ENCODE assay signal across 1 cellular context in the genomic region with DNA sequence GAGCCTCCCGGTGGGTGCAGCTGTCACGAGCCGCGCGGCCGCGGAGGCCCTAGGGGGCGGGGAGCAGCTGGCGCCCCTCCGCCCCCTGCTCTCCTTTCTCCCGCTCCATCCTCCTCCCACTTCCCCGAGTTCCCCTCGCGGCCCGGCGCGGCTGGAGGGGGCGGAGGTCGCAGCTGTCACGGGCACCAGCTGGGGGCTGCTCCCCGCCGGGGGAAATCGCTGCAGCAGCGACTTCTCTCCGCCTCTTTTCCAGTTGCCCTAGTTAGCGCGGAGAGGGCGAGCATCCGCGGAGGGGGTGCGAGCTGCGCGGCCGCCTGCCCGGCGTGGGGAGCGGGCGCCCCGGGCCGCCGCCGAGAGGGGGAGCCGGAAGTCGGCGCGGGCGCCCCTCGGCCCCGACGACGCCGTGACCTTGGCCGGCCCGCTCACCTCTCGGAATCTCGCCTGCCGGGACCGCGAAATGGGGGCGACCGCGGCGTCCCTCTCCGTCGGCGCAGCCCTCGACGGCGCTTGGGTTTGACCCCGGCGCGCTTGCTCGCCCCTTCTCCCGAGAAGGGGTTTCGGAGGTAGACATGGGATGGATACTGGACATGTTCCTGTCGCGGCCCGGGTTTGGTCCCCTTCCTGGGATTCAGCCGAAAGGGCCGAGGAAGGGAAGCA.
A peak's percentile ranks its signal among the peaks of the same experiment; 100 is the strongest.
TF ChIP-seq lines count a peak whose summit lies in the region.

No MANE protein-coding gene starts in this region.

TF ChIP-seq in HepG2, 621 proteins besides CTCF, POLR2A, EP300 and RAD21 (continued from another document and continues in another):
- TF ChIP-seq PCBP1 (IDR thresholded peaks at IDR 0.05; ENCODE audit: borderline replicate concordance, low read depth, low read length) (no peak), HNF4G (IDR thresholded peaks at IDR 0.05; ENCODE audit: borderline replicate concordance, low read depth, low read length) (no peak), HNF4G (CRISPR knock-in tag; IDR thresholded peaks at IDR 0.05; ENCODE audit: borderline replicate concordance, low read depth) (no peak), ZNF292 (CRISPR knock-in tag; IDR thresholded peaks at IDR 0.05; ENCODE audit: borderline replicate concordance, low read depth) (no peak), YEATS4 (CRISPR knock-in tag; IDR thresholded peaks at IDR 0.05; ENCODE audit: borderline replicate concordance) (no peak), KMT2B (CRISPR knock-in tag; IDR thresholded peaks at IDR 0.05) (peak; percentile 78), NFYB (CRISPR knock-in tag; IDR thresholded peaks at IDR 0.05) (no peak), ZNF724P (CRISPR knock-in tag; IDR thresholded peaks at IDR 0.05; ENCODE audit: borderline replicate concordance) (no peak), SP140L (CRISPR knock-in tag; IDR thresholded peaks at IDR 0.05; ENCODE audit: borderline replicate concordance) (no peak), HOXA3 (CRISPR knock-in tag; IDR thresholded peaks at IDR 0.05) (peak; percentile 39; the same call in 1 of the 2 replicates), JUN (CRISPR knock-in tag; IDR thresholded peaks at IDR 0.05) (no peak), ZNF501 (CRISPR knock-in tag; IDR thresholded peaks at IDR 0.05) (0 out of 2 replicates have a peak, but pooled peaks have one; percentile 23), SMAD1 (CRISPR knock-in tag; IDR thresholded peaks at IDR 0.05; ENCODE audit: borderline replicate concordance, low read depth) (peak; percentile 35; the same call in 1 of the 2 replicates), KLF13 (CRISPR knock-in tag; IDR thresholded peaks at IDR 0.05) (no peak), HMG20A (CRISPR knock-in tag; IDR thresholded peaks at IDR 0.05; ENCODE audit: borderline replicate concordance) (no peak), CBX5 (CRISPR knock-in tag; IDR thresholded peaks at IDR 0.05; ENCODE audit: borderline replicate concordance) (no peak), KAT7 (CRISPR knock-in tag; IDR thresholded peaks at IDR 0.05; ENCODE audit: borderline replicate concordance) (peak; percentile 0; the same call in 1 of the 2 replicates), GABPB1 (CRISPR knock-in tag; IDR thresholded peaks at IDR 0.05) (peak; percentile 71; the same call in 1 of the 2 replicates), SSRP1 (CRISPR knock-in tag; IDR thresholded peaks at IDR 0.05) (no peak), STAT5B (CRISPR knock-in tag; IDR thresholded peaks at IDR 0.05) (no peak), ZKSCAN1 (IDR thresholded peaks at IDR 0.05; ENCODE audit: low read length) (no peak), ZNF296 (CRISPR knock-in tag; conservative IDR thresholded peaks at IDR 0.05) (no peak), ERF (CRISPR knock-in tag; IDR thresholded peaks at IDR 0.05) (no peak), RFXAP (CRISPR knock-in tag; IDR thresholded peaks at IDR 0.05; ENCODE audit: borderline replicate concordance) (no peak), CC2D1A (CRISPR knock-in tag; IDR thresholded peaks at IDR 0.05) (no peak), TOPORS (CRISPR knock-in tag; IDR thresholded peaks at IDR 0.05) (peak; percentile 48; the same call in 1 of the 2 replicates), NCOR1 (IDR thresholded peaks at IDR 0.05; ENCODE audit: borderline replicate concordance, low read length) (no peak), ZBTB38 (CRISPR knock-in tag; IDR thresholded peaks at IDR 0.05) (no peak; the same call in 1 of the 2 replicates), MAFG (CRISPR knock-in tag; IDR thresholded peaks at IDR 0.05) (no peak), NFIB (CRISPR knock-in tag; IDR thresholded peaks at IDR 0.05; ENCODE audit: borderline replicate concordance) (no peak), HDAC1 (CRISPR knock-in tag; IDR thresholded peaks at IDR 0.05) (peak; percentile 81), ZNF747 (CRISPR knock-in tag; IDR thresholded peaks at IDR 0.05; ENCODE audit: borderline replicate concordance) (no peak), ZNF460 (CRISPR knock-in tag; IDR thresholded peaks at IDR 0.05; ENCODE audit: borderline replicate concordance) (no peak), ZNF768 (CRISPR knock-in tag; IDR thresholded peaks at IDR 0.05) (peak; percentile 36; the same call in 1 of the 2 replicates), ZNF850 (CRISPR knock-in tag; conservative IDR thresholded peaks at IDR 0.05) (no peak), NR2F2 (IDR thresholded peaks at IDR 0.05; ENCODE audit: borderline replicate concordance, low read depth) (no peak), KMT2A (CRISPR knock-in tag; IDR thresholded peaks at IDR 0.05) (peak; percentile 51; the same call in 1 of the 2 replicates), ZNF451 (CRISPR knock-in tag; IDR thresholded peaks at IDR 0.05) (0 out of 2 replicates have a peak, but pooled peaks have one; percentile 5), RFX3 (CRISPR knock-in tag; IDR thresholded peaks at IDR 0.05) (no peak), TCF7 (IDR thresholded peaks at IDR 0.05; ENCODE audit: low read depth) (no peak), SRSF1 (optimal IDR thresholded peaks at IDR 0.05; ENCODE audit: low read depth, low read length) (peak; percentile 10), ELF1 (CRISPR knock-in tag; IDR thresholded peaks at IDR 0.05) (no peak), ZFY (CRISPR knock-in tag; IDR thresholded peaks at IDR 0.05) (peak; percentile 54; the same call in 1 of the 2 replicates), PTBP1 (IDR thresholded peaks at IDR 0.05; ENCODE audit: low read depth, low read length, poor library complexity, severe bottlenecking) (no peak), ZNF547 (CRISPR knock-in tag; IDR thresholded peaks at IDR 0.05) (peak; percentile 80; the same call in 1 of the 2 replicates), NR1H2 (CRISPR knock-in tag; IDR thresholded peaks at IDR 0.05; ENCODE audit: borderline replicate concordance, low read depth) (no peak), ZNF549 (CRISPR knock-in tag; IDR thresholded peaks at IDR 0.05) (no peak), ARID4A (CRISPR knock-in tag; IDR thresholded peaks at IDR 0.05; ENCODE audit: borderline replicate concordance) (peak; percentile 82; the same call in 1 of the 2 replicates), ZNF281 (CRISPR knock-in tag; IDR thresholded peaks at IDR 0.05; ENCODE audit: borderline replicate concordance) (peak; percentile 3; the same call in 1 of the 2 replicates), ZNF670 (CRISPR knock-in tag; IDR thresholded peaks at IDR 0.05; ENCODE audit: borderline replicate concordance) (no peak), MXD1 (CRISPR knock-in tag; IDR thresholded peaks at IDR 0.05) (no peak; the same call in none of the 2 replicates), ZBTB8A (CRISPR knock-in tag; IDR thresholded peaks at IDR 0.05; ENCODE audit: borderline replicate concordance, low read depth) (no peak), RXRA (CRISPR knock-in tag; IDR thresholded peaks at IDR 0.05) (peak; percentile 9; the same call in 1 of the 2 replicates)
- TF ChIP-seq, protein P1, sequence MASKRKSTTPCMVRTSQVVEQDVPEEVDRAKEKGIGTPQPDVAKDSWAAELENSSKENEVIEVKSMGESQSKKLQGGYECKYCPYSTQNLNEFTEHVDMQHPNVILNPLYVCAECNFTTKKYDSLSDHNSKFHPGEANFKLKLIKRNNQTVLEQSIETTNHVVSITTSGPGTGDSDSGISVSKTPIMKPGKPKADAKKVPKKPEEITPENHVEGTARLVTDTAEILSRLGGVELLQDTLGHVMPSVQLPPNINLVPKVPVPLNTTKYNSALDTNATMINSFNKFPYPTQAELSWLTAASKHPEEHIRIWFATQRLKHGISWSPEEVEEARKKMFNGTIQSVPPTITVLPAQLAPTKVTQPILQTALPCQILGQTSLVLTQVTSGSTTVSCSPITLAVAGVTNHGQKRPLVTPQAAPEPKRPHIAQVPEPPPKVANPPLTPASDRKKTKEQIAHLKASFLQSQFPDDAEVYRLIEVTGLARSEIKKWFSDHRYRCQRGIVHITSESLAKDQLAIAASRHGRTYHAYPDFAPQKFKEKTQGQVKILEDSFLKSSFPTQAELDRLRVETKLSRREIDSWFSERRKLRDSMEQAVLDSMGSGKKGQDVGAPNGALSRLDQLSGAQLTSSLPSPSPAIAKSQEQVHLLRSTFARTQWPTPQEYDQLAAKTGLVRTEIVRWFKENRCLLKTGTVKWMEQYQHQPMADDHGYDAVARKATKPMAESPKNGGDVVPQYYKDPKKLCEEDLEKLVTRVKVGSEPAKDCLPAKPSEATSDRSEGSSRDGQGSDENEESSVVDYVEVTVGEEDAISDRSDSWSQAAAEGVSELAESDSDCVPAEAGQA (IDR thresholded peaks at IDR 0.05; ENCODE audit: low read depth) = no peak
- TF ChIP-seq, protein P1 (CRISPR knock-in tag; IDR thresholded peaks at IDR 0.05; ENCODE audit: borderline replicate concordance) = no peak
- TF ChIP-seq, protein P2, sequence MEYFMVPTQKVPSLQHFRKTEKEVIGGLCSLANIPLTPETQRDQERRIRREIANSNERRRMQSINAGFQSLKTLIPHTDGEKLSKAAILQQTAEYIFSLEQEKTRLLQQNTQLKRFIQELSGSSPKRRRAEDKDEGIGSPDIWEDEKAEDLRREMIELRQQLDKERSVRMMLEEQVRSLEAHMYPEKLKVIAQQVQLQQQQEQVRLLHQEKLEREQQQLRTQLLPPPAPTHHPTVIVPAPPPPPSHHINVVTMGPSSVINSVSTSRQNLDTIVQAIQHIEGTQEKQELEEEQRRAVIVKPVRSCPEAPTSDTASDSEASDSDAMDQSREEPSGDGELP (IDR thresholded peaks at IDR 0.05; ENCODE audit: borderline replicate concordance, low read depth) = peak; percentile 55; the same call in 1 of the 2 replicates
